1 cellular context compared by ENCODE assay signal in genomic region chr11:47918370-47918690, GRCh38.
TF ChIP-seq lines count a peak whose summit lies in the region.

No MANE protein-coding gene starts in this region.

TF ChIP-seq in K562, 482 proteins besides CTCF, POLR2A, EP300 and RAD21 (continued from another document):
- TF ChIP-seq PBX2 (CRISPR knock-in tag; IDR thresholded peaks at IDR 0.05; ENCODE audit: low read depth) (no peak), PBX2 (tag; conservative IDR thresholded peaks at IDR 0.05; ENCODE audit: low read depth) (peak; percentile 65), FOSL1 (tag; conservative IDR thresholded peaks at IDR 0.05) (0 out of 2 replicates have a peak, but pooled peaks have one; percentile 42), SOX6 (IDR thresholded peaks at IDR 0.05) (peak; percentile 41; the same call in 1 of the 2 replicates), LEF1 (IDR thresholded peaks at IDR 0.05) (0 out of 2 replicates have a peak, but pooled peaks have one; percentile 88), ZNF184 (CRISPR knock-in tag; IDR thresholded peaks at IDR 0.05) (no peak), SMAD3 (CRISPR knock-in tag; conservative IDR thresholded peaks at IDR 0.05) (no peak), MYBL2 (IDR thresholded peaks at IDR 0.05; ENCODE audit: low read depth) (no peak), MYBL2 (CRISPR knock-in tag; IDR thresholded peaks at IDR 0.05; ENCODE audit: borderline replicate concordance) (no peak), XRCC5 (IDR thresholded peaks at IDR 0.05; ENCODE audit: low read depth, low read length) (peak; percentile 2; the same call in 1 of the 2 replicates), GATA2 (CRISPR knock-in tag; IDR thresholded peaks at IDR 0.05) (peak; percentile 70), NR2C2 (CRISPR knock-in tag; IDR thresholded peaks at IDR 0.05) (no peak), NR2C2 (tag; IDR thresholded peaks at IDR 0.05) (peak; percentile 25), PREB (CRISPR knock-in tag; IDR thresholded peaks at IDR 0.05) (0 out of 2 replicates have a peak, but pooled peaks have one; percentile 8), L3MBTL2 (IDR thresholded peaks at IDR 0.05) (peak; percentile 11; the same call in 1 of the 2 replicates), CREB3L1 (IDR thresholded peaks at IDR 0.05; ENCODE audit: borderline replicate concordance, low read depth) (peak; percentile 78)
